Comparison of ENCODE assay signal across 1 cellular context in the genomic region with DNA sequence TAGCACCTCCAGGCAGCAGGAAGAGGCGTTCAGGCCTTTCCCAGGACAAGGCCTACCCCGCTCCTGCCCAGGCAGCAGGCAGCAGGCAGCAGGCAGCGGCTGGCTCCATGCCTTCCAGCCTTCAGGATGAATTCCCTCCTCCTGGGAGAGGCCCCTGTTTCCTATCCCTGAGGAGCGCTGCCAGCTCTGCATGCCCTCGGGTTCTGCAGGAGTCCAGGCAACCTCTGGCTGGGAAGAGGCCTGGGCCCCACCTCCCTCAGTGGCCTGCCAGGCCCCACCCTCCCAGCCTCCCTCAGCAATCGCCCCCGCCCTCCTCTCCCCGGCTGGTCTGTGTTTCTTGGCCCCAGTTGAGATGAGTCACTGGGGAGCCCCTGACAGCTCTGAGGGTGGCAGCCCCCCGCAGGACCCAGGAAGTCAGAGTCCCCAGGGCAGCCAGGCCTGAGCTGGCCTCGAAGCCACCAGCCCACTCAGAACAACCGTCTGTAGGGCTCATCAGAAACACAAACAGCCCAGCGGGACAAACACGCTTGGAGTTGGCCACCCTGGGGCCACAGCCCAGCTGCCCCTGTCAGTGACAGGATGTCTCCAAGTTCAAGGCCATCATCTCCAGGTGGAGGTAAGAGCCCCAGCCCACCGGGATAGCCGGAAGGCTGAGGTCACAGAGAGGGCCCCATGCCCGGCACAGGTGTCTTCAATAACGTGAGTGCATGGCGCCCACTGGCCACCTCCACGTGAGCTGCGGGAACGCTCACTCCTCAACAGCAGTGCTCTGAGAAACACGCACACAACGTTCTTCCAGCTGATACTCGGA.
TF ChIP-seq lines count a peak whose summit lies in the region.

No MANE protein-coding gene starts in this region.

TF ChIP-seq in HepG2, 621 proteins besides CTCF, POLR2A, EP300 and RAD21 (continued from another document and continues in another):
- TF ChIP-seq, protein P1, sequence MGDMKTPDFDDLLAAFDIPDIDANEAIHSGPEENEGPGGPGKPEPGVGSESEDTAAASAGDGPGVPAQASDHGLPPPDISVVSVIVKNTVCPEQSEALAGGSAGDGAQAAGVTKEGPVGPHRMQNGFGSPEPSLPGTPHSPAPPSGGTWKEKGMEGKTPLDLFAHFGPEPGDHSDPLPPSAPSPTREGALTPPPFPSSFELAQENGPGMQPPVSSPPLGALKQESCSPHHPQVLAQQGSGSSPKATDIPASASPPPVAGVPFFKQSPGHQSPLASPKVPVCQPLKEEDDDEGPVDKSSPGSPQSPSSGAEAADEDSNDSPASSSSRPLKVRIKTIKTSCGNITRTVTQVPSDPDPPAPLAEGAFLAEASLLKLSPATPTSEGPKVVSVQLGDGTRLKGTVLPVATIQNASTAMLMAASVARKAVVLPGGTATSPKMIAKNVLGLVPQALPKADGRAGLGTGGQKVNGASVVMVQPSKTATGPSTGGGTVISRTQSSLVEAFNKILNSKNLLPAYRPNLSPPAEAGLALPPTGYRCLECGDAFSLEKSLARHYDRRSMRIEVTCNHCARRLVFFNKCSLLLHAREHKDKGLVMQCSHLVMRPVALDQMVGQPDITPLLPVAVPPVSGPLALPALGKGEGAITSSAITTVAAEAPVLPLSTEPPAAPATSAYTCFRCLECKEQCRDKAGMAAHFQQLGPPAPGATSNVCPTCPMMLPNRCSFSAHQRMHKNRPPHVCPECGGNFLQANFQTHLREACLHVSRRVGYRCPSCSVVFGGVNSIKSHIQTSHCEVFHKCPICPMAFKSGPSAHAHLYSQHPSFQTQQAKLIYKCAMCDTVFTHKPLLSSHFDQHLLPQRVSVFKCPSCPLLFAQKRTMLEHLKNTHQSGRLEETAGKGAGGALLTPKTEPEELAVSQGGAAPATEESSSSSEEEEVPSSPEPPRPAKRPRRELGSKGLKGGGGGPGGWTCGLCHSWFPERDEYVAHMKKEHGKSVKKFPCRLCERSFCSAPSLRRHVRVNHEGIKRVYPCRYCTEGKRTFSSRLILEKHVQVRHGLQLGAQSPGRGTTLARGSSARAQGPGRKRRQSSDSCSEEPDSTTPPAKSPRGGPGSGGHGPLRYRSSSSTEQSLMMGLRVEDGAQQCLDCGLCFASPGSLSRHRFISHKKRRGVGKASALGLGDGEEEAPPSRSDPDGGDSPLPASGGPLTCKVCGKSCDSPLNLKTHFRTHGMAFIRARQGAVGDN (CRISPR knock-in tag; IDR thresholded peaks at IDR 0.05) = peak; percentile 78
- TF ChIP-seq SRF (IDR thresholded peaks at IDR 0.05; ENCODE audit: low read depth, low read length) = no peak
- TF ChIP-seq GLI4 (CRISPR knock-in tag; IDR thresholded peaks at IDR 0.05; ENCODE audit: borderline replicate concordance) = no peak
- TF ChIP-seq FLYWCH1 (CRISPR knock-in tag; IDR thresholded peaks at IDR 0.05) = no peak
- TF ChIP-seq, protein P2, sequence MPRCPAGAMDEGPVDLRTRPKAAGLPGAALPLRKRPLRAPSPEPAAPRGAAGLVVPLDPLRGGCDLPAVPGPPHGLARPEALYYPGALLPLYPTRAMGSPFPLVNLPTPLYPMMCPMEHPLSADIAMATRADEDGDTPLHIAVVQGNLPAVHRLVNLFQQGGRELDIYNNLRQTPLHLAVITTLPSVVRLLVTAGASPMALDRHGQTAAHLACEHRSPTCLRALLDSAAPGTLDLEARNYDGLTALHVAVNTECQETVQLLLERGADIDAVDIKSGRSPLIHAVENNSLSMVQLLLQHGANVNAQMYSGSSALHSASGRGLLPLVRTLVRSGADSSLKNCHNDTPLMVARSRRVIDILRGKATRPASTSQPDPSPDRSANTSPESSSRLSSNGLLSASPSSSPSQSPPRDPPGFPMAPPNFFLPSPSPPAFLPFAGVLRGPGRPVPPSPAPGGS (CRISPR knock-in tag; IDR thresholded peaks at IDR 0.05) = no peak
- no peak for TF ChIP-seq XRCC5 (optimal IDR thresholded peaks at IDR 0.05; ENCODE audit: low read length)
- no peak for TF ChIP-seq CHD4 (IDR thresholded peaks at IDR 0.05; ENCODE audit: borderline replicate concordance, low read length)
- TF ChIP-seq ZNF335 (CRISPR knock-in tag; IDR thresholded peaks at IDR 0.05) = no peak
- no peak for TF ChIP-seq TCF7 (IDR thresholded peaks at IDR 0.05; ENCODE audit: low read depth)
- no peak for TF ChIP-seq ZNF749 (CRISPR knock-in tag; IDR thresholded peaks at IDR 0.05; ENCODE audit: borderline replicate concordance)
- no peak for TF ChIP-seq RARG (CRISPR knock-in tag; IDR thresholded peaks at IDR 0.05; ENCODE audit: low read depth)
- TF ChIP-seq PITX1 (CRISPR knock-in tag; IDR thresholded peaks at IDR 0.05) = peak; percentile 34; the same call in 1 of the 2 replicates
- TF ChIP-seq HOXA5 (CRISPR knock-in tag; IDR thresholded peaks at IDR 0.05) = no peak
- TF ChIP-seq, protein P3, sequence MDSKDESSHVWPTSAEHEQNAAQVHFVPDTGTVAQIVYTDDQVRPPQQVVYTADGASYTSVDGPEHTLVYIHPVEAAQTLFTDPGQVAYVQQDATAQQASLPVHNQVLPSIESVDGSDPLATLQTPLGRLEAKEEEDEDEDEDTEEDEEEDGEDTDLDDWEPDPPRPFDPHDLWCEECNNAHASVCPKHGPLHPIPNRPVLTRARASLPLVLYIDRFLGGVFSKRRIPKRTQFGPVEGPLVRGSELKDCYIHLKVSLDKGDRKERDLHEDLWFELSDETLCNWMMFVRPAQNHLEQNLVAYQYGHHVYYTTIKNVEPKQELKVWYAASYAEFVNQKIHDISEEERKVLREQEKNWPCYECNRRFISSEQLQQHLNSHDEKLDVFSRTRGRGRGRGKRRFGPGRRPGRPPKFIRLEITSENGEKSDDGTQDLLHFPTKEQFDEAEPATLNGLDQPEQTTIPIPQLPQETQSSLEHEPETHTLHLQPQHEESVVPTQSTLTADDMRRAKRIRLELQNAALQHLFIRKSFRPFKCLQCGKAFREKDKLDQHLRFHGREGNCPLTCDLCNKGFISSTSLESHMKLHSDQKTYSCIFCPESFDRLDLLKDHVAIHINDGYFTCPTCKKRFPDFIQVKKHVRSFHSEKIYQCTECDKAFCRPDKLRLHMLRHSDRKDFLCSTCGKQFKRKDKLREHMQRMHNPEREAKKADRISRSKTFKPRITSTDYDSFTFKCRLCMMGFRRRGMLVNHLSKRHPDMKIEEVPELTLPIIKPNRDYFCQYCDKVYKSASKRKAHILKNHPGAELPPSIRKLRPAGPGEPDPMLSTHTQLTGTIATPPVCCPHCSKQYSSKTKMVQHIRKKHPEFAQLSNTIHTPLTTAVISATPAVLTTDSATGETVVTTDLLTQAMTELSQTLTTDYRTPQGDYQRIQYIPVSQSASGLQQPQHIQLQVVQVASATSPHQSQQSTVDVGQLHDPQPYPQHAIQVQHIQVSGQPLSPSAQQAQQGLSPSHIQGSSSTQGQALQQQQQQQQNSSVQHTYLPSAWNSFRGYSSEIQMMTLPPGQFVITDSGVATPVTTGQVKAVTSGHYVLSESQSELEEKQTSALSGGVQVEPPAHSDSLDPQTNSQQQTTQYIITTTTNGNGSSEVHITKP (CRISPR knock-in tag; IDR thresholded peaks at IDR 0.05; ENCODE audit: low read depth) = no peak
- no peak for TF ChIP-seq PCBP2 (optimal IDR thresholded peaks at IDR 0.05; ENCODE audit: low read depth, low read length, poor library complexity, severe bottlenecking)
- no peak for TF ChIP-seq GATAD1 (CRISPR knock-in tag; IDR thresholded peaks at IDR 0.05)
- TF ChIP-seq BRD4 (CRISPR knock-in tag; IDR thresholded peaks at IDR 0.05) = no peak
- peak; percentile 37; the same call in 1 of the 2 replicates for TF ChIP-seq KDM5B (CRISPR knock-in tag; IDR thresholded peaks at IDR 0.05; ENCODE audit: borderline replicate concordance)
- TF ChIP-seq ZNF790 (CRISPR knock-in tag; IDR thresholded peaks at IDR 0.05; ENCODE audit: borderline replicate concordance) = no peak
- TF ChIP-seq RFXAP (CRISPR knock-in tag; IDR thresholded peaks at IDR 0.05; ENCODE audit: borderline replicate concordance) = no peak
- no peak for TF ChIP-seq ZNF274 (CRISPR knock-in tag; IDR thresholded peaks at IDR 0.05)
- TF ChIP-seq NONO (IDR thresholded peaks at IDR 0.05) = no peak
- peak; percentile 57; the same call in 1 of the 2 replicates for TF ChIP-seq NONO (CRISPR knock-in tag; conservative IDR thresholded peaks at IDR 0.05)
- TF ChIP-seq ZFP82 (CRISPR knock-in tag; IDR thresholded peaks at IDR 0.05; ENCODE audit: borderline replicate concordance) = no peak
- TF ChIP-seq, protein P4, sequence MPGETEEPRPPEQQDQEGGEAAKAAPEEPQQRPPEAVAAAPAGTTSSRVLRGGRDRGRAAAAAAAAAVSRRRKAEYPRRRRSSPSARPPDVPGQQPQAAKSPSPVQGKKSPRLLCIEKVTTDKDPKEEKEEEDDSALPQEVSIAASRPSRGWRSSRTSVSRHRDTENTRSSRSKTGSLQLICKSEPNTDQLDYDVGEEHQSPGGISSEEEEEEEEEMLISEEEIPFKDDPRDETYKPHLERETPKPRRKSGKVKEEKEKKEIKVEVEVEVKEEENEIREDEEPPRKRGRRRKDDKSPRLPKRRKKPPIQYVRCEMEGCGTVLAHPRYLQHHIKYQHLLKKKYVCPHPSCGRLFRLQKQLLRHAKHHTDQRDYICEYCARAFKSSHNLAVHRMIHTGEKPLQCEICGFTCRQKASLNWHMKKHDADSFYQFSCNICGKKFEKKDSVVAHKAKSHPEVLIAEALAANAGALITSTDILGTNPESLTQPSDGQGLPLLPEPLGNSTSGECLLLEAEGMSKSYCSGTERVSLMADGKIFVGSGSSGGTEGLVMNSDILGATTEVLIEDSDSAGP (CRISPR knock-in tag; IDR thresholded peaks at IDR 0.05; ENCODE audit: borderline replicate concordance) = no peak; the same call in 1 of the 2 replicates
- TF ChIP-seq ZNF331 (CRISPR knock-in tag; IDR thresholded peaks at IDR 0.05) = no peak
- TF ChIP-seq ZBTB7A (CRISPR knock-in tag; IDR thresholded peaks at IDR 0.05) = 0 out of 2 replicates have a peak, but pooled peaks have one; percentile 8
- no peak for TF ChIP-seq NR2C2 (CRISPR knock-in tag; IDR thresholded peaks at IDR 0.05; ENCODE audit: borderline replicate concordance)
- no peak for TF ChIP-seq ZNF607 (CRISPR knock-in tag; IDR thresholded peaks at IDR 0.05; ENCODE audit: borderline replicate concordance)
- no peak for TF ChIP-seq SP1 (IDR thresholded peaks at IDR 0.05)
- TF ChIP-seq SP1 (CRISPR knock-in tag; IDR thresholded peaks at IDR 0.05) = no peak
- no peak for TF ChIP-seq ZNF205 (CRISPR knock-in tag; IDR thresholded peaks at IDR 0.05)
- no peak for TF ChIP-seq TAF15 (IDR thresholded peaks at IDR 0.05; ENCODE audit: low read depth, low read length, poor library complexity, severe bottlenecking)
- TF ChIP-seq HES4 (CRISPR knock-in tag; IDR thresholded peaks at IDR 0.05; ENCODE audit: borderline replicate concordance) = no peak
- TF ChIP-seq, protein P5, sequence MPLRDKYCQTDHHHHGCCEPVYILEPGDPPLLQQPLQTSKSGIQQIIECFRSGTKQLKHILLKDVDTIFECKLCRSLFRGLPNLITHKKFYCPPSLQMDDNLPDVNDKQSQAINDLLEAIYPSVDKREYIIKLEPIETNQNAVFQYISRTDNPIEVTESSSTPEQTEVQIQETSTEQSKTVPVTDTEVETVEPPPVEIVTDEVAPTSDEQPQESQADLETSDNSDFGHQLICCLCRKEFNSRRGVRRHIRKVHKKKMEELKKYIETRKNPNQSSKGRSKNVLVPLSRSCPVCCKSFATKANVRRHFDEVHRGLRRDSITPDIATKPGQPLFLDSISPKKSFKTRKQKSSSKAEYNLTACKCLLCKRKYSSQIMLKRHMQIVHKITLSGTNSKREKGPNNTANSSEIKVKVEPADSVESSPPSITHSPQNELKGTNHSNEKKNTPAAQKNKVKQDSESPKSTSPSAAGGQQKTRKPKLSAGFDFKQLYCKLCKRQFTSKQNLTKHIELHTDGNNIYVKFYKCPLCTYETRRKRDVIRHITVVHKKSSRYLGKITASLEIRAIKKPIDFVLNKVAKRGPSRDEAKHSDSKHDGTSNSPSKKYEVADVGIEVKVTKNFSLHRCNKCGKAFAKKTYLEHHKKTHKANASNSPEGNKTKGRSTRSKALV (CRISPR knock-in tag; IDR thresholded peaks at IDR 0.05) = no peak
- TF ChIP-seq, protein P6, sequence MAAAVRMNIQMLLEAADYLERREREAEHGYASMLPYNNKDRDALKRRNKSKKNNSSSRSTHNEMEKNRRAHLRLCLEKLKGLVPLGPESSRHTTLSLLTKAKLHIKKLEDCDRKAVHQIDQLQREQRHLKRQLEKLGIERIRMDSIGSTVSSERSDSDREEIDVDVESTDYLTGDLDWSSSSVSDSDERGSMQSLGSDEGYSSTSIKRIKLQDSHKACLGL (CRISPR knock-in tag; IDR thresholded peaks at IDR 0.05) = 0 out of 2 replicates have a peak, but pooled peaks have one; percentile 30
- no peak for TF ChIP-seq ZNF282 (IDR thresholded peaks at IDR 0.05; ENCODE audit: partially characterized antibody)
- TF ChIP-seq ZNF83 (CRISPR knock-in tag; IDR thresholded peaks at IDR 0.05; ENCODE audit: borderline replicate concordance) = no peak
- peak; percentile 48 for TF ChIP-seq SAP130 (CRISPR knock-in tag; IDR thresholded peaks at IDR 0.05; ENCODE audit: low read depth)
- TF ChIP-seq ZMYM3 (CRISPR knock-in tag; IDR thresholded peaks at IDR 0.05) = peak; percentile 13; the same call in 1 of the 2 replicates
- TF ChIP-seq, protein P7, sequence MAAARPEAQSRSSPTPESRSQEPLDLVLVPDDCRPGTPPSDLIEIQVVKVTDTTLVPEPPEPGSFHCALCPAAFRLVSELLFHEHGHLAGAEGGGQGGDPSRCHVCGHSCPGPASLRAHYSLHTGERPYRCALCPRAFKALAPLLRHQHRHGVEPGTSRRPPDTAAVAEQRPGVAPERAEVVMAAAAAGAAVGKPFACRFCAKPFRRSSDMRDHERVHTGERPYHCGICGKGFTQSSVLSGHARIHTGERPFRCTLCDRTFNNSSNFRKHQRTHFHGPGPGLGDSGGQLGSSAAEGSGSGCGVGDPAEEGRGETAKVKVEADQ (CRISPR knock-in tag; IDR thresholded peaks at IDR 0.05; ENCODE audit: borderline replicate concordance) = no peak
- TF ChIP-seq IKZF1 (IDR thresholded peaks at IDR 0.05) = no peak
- no peak for TF ChIP-seq ZNF326 (CRISPR knock-in tag; IDR thresholded peaks at IDR 0.05; ENCODE audit: borderline replicate concordance)
- no peak for TF ChIP-seq ZNF772 (CRISPR knock-in tag; IDR thresholded peaks at IDR 0.05)
- no peak for TF ChIP-seq NR3C1 (CRISPR knock-in tag; IDR thresholded peaks at IDR 0.05)
- TF ChIP-seq ZMYM4 (CRISPR knock-in tag; IDR thresholded peaks at IDR 0.05) = peak; percentile 15; the same call in 1 of the 2 replicates
- TF ChIP-seq YY1 (IDR thresholded peaks at IDR 0.05; ENCODE audit: insufficient read depth, insufficient replicate concordance, low read depth, low read length) = no peak
- TF ChIP-seq, protein P8, sequence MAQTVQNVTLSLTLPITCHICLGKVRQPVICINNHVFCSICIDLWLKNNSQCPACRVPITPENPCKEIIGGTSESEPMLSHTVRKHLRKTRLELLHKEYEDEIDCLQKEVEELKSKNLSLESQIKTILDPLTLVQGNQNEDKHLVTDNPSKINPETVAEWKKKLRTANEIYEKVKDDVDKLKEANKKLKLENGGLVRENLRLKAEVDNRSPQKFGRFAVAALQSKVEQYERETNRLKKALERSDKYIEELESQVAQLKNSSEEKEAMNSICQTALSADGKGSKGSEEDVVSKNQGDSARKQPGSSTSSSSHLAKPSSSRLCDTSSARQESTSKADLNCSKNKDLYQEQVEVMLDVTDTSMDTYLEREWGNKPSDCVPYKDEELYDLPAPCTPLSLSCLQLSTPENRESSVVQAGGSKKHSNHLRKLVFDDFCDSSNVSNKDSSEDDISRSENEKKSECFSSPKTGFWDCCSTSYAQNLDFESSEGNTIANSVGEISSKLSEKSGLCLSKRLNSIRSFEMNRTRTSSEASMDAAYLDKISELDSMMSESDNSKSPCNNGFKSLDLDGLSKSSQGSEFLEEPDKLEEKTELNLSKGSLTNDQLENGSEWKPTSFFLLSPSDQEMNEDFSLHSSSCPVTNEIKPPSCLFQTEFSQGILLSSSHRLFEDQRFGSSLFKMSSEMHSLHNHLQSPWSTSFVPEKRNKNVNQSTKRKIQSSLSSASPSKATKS (CRISPR knock-in tag; IDR thresholded peaks at IDR 0.05) = no peak
- peak; percentile 29; the same call in 1 of the 2 replicates for TF ChIP-seq ZFY (CRISPR knock-in tag; IDR thresholded peaks at IDR 0.05)
